Comparison of ENCODE assay signal across 11 cellular contexts in genomic region chrX:89871662-89872061, GRCh38. TPM values are rescaled to one million over a fixed set of nuclear protein-coding genes. Genes with fewer than 3 reads are reported as not detected.
A peak's percentile ranks its signal among the peaks of the same experiment; 100 is the strongest.
DNase-seq lines count a peak whose midpoint lies in the region; ATAC-seq and TF ChIP-seq lines count a peak whose summit lies in the region.
"Not testable (repeated sequence)": the region's sequence is repeated elsewhere in the genome, so short reads cannot be mapped to it uniquely, and the experiment has no call there.
"Had no signal": no experiment of that assay in that cellular context is flagged by ENCODE, and none has a peak within 500 bp of the region (broad histone marks: within the 10 kb centered on the region; RNA-seq: fewer than 3 reads in every experiment).

No MANE protein-coding gene starts in this region.

- H3K9me3 ChIP-seq in OCI-LY7 (ENCODE audit: low read length); adipocyte (ENCODE audit: control insufficient read depth, low read length); trophoblast cell (ENCODE audit: insufficient read depth, low read depth, low read length): not testable (repeated sequence)

- not testable (repeated sequence) for H3K18ac ChIP-seq in trophoblast cell (ENCODE audit: low read length)

- H3K79me1 ChIP-seq in trophoblast cell (ENCODE audit: low read length), result not testable (repeated sequence)

- CTCF ChIA-PET in OCI-LY7 (lab: Charles Lee; ENCODE audit: unreplicated experiment), result not testable (repeated sequence)

- not testable (repeated sequence) for H2AFZ ChIP-seq in OCI-LY7 (ENCODE audit: low read length); trophoblast cell (ENCODE audit: insufficient read depth, low read length, poor library complexity)

- H4K20me1 ChIP-seq in OCI-LY7 (ENCODE audit: insufficient read depth, low read length), result not testable (repeated sequence)

- H4K8ac ChIP-seq in trophoblast cell (ENCODE audit: low read depth, low read length), result not testable (repeated sequence)

- not testable (repeated sequence) for H2BK120ac ChIP-seq in trophoblast cell (ENCODE audit: insufficient read depth, low read length, poor library complexity)

- not testable (repeated sequence) for H4K12ac ChIP-seq in trophoblast cell (ENCODE audit: low read depth, low read length)

- not testable (repeated sequence) for H2BK12ac ChIP-seq in trophoblast cell (ENCODE audit: low read length)

- ATAC-seq in GM19351 (IDR thresholded peaks at IDR 0.05; ENCODE audit: unreplicated experiment) (peak; percentile 99), HG02970 (IDR thresholded peaks at IDR 0.05; ENCODE audit: low FRiP score, unreplicated experiment) (peak; percentile 64)
- ATAC-seq in left cardiac atrium, result not testable (repeated sequence)

- DNase-seq in DMS153 treated with DMSO at 0.1 percent for 48 hours (lab: John Stamatoyannopoulos, UW; ENCODE audit: unreplicated experiment) (peak; percentile 4), MV-4-11 (lab: John Stamatoyannopoulos, UW) (peak; percentile 13), OCI-LY7 (ENCODE audit: low spot score) (peak; percentile 6), adipocyte (ENCODE audit: low read depth) (peak; percentile 26), left cardiac atrium (peak; percentile 18), trophoblast cell (peak; percentile 0 to 50)

- not testable (repeated sequence) for H3K4me3 ChIP-seq in OCI-LY7 (ENCODE audit: low read depth, low read length, poor library complexity, severe bottlenecking); adipocyte (ENCODE audit: low read length); trophoblast cell (ENCODE audit: low read depth, low read length)

- H3K79me2 ChIP-seq in OCI-LY7 (ENCODE audit: insufficient read depth, low read depth, low read length); trophoblast cell (ENCODE audit: control insufficient read depth, insufficient read depth, low read length, poor library complexity): not testable (repeated sequence)

- not testable (repeated sequence) for H3K9me2 ChIP-seq in OCI-LY7 (ENCODE audit: insufficient read depth, low read length)

- not testable (repeated sequence) for H2AK5ac ChIP-seq in trophoblast cell (ENCODE audit: low read length)

- not testable (repeated sequence) for BruUV-seq in OCI-LY7 (replicated peaks; lab: Mats Ljungman, UMichigan)

- not testable (repeated sequence) for H3K4ac ChIP-seq in trophoblast cell (ENCODE audit: low read depth, low read length)

- POLR2A ChIA-PET in OCI-LY7 (lab: Charles Lee), result not testable (repeated sequence)

- not testable (repeated sequence) for H3K27ac ChIP-seq in OCI-LY7 (ENCODE audit: low read depth, low read length, poor library complexity, severe bottlenecking); trophoblast cell (ENCODE audit: low read depth, low read length)

- not testable (repeated sequence) for H3K36me3 ChIP-seq in OCI-LY7 (ENCODE audit: insufficient read depth, low read length); adipocyte (ENCODE audit: control insufficient read depth, insufficient read depth, low read length, severe bottlenecking); trophoblast cell (ENCODE audit: control insufficient read depth in 1 of 2, insufficient read depth in 2 of 2, low read length in 2 of 2)

- H3K14ac ChIP-seq in trophoblast cell (ENCODE audit: low read length), result not testable (repeated sequence)

- no CpG with 5 or more reads among the region's 4 CpGs for WGBS in trophoblast cell (ENCODE audit: extremely low coverage, insufficient coverage, insufficient read length)

- intact Hi-C loops in OCI-LY7 (cut with micrococcal nuclease; ENCODE audit: unreplicated experiment); left cardiac atrium (cut with DNase I): not testable (repeated sequence)

- H2BK5ac ChIP-seq in trophoblast cell (ENCODE audit: low read depth, low read length, poor library complexity), result not testable (repeated sequence)

- H3K9ac ChIP-seq in adipocyte (ENCODE audit: low read length); trophoblast cell (ENCODE audit: low read length): not testable (repeated sequence)

- 0 out of 2 replicates have a peak, but pooled peaks have one; percentile 27 for TF ChIP-seq CTCF in OCI-LY7 (conservative IDR thresholded peaks at IDR 0.05; ENCODE audit: low read length)

- not testable (repeated sequence) for H3K27me3 ChIP-seq in adipocyte (replicated peaks; ENCODE audit: control insufficient read depth, insufficient read depth, low read length); trophoblast cell (ENCODE audit: insufficient read depth, low read length)

- not testable (repeated sequence) for H3K4me1 ChIP-seq in OCI-LY7 (ENCODE audit: insufficient read depth, low read length, poor library complexity, severe bottlenecking); adipocyte (ENCODE audit: control insufficient read depth, insufficient read depth, low read length); trophoblast cell (ENCODE audit: control insufficient read depth in 1 of 2, insufficient read depth in 2 of 2, low read length in 2 of 2)

- not testable (repeated sequence) for H3K4me2 ChIP-seq in OCI-LY7 (ENCODE audit: low read length); trophoblast cell (ENCODE audit: low read length)

- not testable (repeated sequence) for H3K23ac ChIP-seq in trophoblast cell (ENCODE audit: low read length)

- H4K91ac ChIP-seq in trophoblast cell (ENCODE audit: low read depth, low read length), result not testable (repeated sequence)

RNA-seq across cellular contexts. Expression of gene TGIF2LX, which starts 50.0 kb away (rescaled TPM):
- not detected in 2 replicates for total RNA-seq in OCI-LY7 (2014; rRNA removed; shearing (Covaris generic))
- total RNA-seq in OCI-LY7 (2022) (not detected in 2 replicates), left cardiac atrium (not detected)
- polyA plus RNA-seq in trophoblast cell (2013), result not detected in 2 replicates
- total RNA-seq: CD8-positive, alpha-beta memory T cell; fibroblast of villous mesenchyme; T-helper 1 cell treated with Interleukin-12 subunit alpha and Interleukin-12 subunit beta and Interleukin-4 antibody, amounts not matched to agents 30 ng/mL and 1 ng/mL, for 36 hours had no signal
- polyA plus RNA-seq: CD8-positive, alpha-beta memory T cell had no signal
